ENCODE assay signal across 1 cellular context in the genomic region with DNA sequence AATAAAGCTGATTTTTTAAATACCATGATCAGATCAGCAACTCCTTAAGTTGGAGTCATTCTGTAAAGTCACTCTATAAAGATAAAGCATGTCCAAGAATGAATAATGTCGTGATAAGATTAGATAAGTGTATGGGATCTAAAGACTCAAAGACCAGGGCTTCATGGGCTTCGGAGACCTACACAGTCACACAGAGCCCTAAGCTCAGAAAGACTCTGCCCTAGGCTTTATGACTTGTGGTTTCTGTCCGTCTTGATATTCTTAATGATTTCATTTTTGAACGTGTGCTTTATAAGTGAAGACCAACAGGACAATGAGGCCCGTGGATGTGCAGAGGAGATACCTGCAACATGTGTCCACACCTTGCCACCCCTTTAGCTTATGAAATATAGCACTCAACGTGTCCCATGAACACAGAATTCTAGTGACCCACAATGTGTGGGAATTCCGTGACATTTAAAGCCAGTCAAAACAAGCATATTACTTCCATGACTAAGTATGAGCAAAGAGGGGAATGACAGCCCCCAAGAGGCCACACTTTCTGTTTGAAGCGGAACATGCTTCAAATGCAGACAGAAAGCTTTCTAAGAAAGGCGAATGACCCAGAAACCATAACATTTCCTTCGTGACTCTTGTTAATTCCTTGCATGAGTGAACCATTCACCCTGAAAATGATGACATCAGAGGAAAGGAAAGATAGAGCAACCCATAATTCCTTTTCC.
TF ChIP-seq lines count a peak whose summit lies in the region.

No MANE protein-coding gene starts in this region.

TF ChIP-seq in SK-N-SH treated with all-trans-retinoic acid at 6 μM for 48 hours, 23 proteins besides CTCF, POLR2A, EP300 and RAD21 (continued from another document):
- TF ChIP-seq, protein P1, sequence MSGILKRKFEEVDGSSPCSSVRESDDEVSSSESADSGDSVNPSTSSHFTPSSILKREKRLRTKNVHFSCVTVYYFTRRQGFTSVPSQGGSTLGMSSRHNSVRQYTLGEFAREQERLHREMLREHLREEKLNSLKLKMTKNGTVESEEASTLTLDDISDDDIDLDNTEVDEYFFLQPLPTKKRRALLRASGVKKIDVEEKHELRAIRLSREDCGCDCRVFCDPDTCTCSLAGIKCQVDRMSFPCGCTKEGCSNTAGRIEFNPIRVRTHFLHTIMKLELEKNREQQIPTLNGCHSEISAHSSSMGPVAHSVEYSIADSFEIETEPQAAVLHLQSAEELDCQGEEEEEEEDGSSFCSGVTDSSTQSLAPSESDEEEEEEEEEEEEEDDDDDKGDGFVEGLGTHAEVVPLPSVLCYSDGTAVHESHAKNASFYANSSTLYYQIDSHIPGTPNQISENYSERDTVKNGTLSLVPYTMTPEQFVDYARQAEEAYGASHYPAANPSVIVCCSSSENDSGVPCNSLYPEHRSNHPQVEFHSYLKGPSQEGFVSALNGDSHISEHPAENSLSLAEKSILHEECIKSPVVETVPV (CRISPR knock-in tag; IDR thresholded peaks at IDR 0.05), result no peak
TF ChIP-seq in SK-N-SH treated with all-trans-retinoic acid at 6 μM for 48 hours: peak in this region for 0.
